ENCODE assay signal across 17 cellular contexts in the genomic region with DNA sequence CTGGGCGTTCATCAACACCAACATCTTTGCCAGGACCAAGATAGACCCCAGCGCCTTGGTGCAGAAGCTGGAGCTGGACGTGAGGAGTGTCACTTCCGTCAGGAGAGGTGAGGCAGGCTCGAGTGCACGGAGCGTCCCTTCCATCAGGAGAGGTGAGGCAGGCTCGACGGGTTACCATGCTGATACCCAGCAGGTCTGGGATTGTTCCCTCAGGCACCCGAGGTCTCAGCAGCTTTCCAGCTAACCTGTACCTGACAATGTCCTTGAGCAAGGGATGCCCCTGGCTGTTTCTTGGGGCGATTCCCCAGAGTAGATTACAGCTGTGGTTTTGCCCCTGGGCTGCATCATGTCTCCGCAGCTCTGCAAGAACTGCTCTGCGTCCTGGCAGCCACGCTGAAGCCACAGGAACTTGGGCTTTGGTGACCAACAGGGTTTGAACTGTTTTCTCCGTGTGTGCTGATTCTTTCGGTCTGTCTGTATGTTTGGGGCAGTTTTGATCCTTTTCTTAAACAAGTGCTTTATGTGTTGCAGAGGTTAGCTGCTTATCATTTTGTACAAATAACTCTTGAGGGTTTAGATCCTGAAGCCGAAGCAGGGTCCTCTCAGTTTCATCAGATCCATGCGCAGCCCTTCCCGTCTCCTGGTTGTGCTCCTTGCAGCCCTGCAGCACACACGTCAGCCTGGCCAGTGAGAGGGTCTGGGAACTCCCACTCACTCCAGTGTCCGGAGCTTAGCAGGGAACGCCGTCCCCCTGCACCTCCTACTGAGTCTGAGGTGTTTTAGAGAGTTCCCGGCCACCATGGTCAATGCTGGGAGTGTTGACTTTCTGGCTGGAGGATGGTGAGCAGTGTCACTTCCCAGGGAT. TPM values are rescaled to one million over a fixed set of nuclear protein-coding genes. Genes with fewer than 3 reads are reported as not detected.
A peak's percentile ranks its signal among the peaks of the same experiment; 100 is the strongest.
DNase-seq lines count a peak whose midpoint lies in the region; ATAC-seq, FAIRE-seq and TF ChIP-seq lines count a peak whose summit lies in the region.
"Had no signal": no experiment of that assay in that cellular context is flagged by ENCODE, and none has a peak within 500 bp of the region (broad histone marks: within the 10 kb centered on the region; RNA-seq: fewer than 3 reads in every experiment).

No MANE protein-coding gene starts in this region.

- H3K27me3 Mint-ChIP-seq in astrocyte (ENCODE audit: low read depth, unreplicated experiment): peaks cover 18% of the 10 kb centered on the region

- H3K4me1 ChIP-seq in astrocyte (ENCODE audit: insufficient read depth, low read length) (peaks cover 19% of the 10 kb centered on the region), gastroesophageal sphincter (peaks cover 0 to 31% (median 15%) of the 10 kb centered on the region in 3 donors)

- H3K27me3 ChIP-seq in astrocyte (ENCODE audit: insufficient read depth, low read length): no peaks in the 10 kb centered on the region
- H3K27me3 ChIP-seq in gastroesophageal sphincter: no peaks in the 10 kb centered on the region

- no peak for ATAC-seq in left cardiac atrium
- no peak for ATAC-seq in GM21381 (IDR thresholded peaks at IDR 0.05; ENCODE audit: unreplicated experiment)
- no peak for ATAC-seq in gastroesophageal sphincter
- ATAC-seq: A549 had no signal

- no peak for TF ChIP-seq POLR2A in gastroesophageal sphincter (IDR thresholded peaks at IDR 0.05)

- H3K36me3 ChIP-seq in astrocyte (ENCODE audit: insufficient read depth, low read length): peaks cover 3% of the 10 kb centered on the region
- peaks cover 0 to 48% of the 10 kb centered on the region in 2 donors for H3K36me3 ChIP-seq in gastroesophageal sphincter

- no peak overlapping the region for H2AFZ ChIP-seq in astrocyte (ENCODE audit: low read depth, low read length)

- DNase-seq in cardiac septum (ENCODE audit: low spot score): peak; percentile 63
- no peak for DNase-seq in left cardiac atrium
- DNase-seq in astrocyte (ENCODE audit: low read depth): no peak
- DNase-seq in posterior vena cava (ENCODE audit: low spot score): peak; percentile 78
- no peak for DNase-seq in DMS53 treated with DMSO at 0.1 percent for 48 hours (lab: John Stamatoyannopoulos, UW; ENCODE audit: unreplicated experiment)
- DNase-seq: DND-41, NCI-H187, NCI-H2107, NCI-H510A, NCI-H748 treated with DMSO at 0.1 percent for 48 hours, SHP77 had no signal

- peaks cover 88% of the 10 kb centered on the region for H3K79me2 ChIP-seq in astrocyte (ENCODE audit: insufficient read depth, low read length)

- H4K20me1 ChIP-seq in astrocyte (ENCODE audit: insufficient read depth, low read length): peaks cover 83% of the 10 kb centered on the region

- H3K27ac Mint-ChIP-seq in astrocyte (ENCODE audit: unreplicated experiment): peak overlapping the region; percentile 12

- H3K9me3 Mint-ChIP-seq in astrocyte (ENCODE audit: unreplicated experiment): no peaks in the 10 kb centered on the region

- no peak for TF ChIP-seq EP300 in gastroesophageal sphincter (IDR thresholded peaks at IDR 0.05)

- intact Hi-C loops in cardiac septum (cut with DNase I): no loop called here
- intact Hi-C loops in left cardiac atrium (cut with DNase I): no loop called here
- intact Hi-C loops in posterior vena cava (cut with DNase I): no loop called here

- H3K27ac ChIP-seq in astrocyte (ENCODE audit: low read depth, low read length): no peak overlapping the region
- no peak overlapping the region for H3K27ac ChIP-seq in gastroesophageal sphincter
- H3K27ac ChIP-seq: A549 had no signal

- H3K9me3 ChIP-seq in astrocyte (ENCODE audit: insufficient read depth, low read depth, low read length): no peaks in the 10 kb centered on the region
- no peaks in the 10 kb centered on the region for H3K9me3 ChIP-seq in gastroesophageal sphincter
- H3K9me3 ChIP-seq: A549 had no signal

- H3K4me2 ChIP-seq in astrocyte (ENCODE audit: low read length): no peak overlapping the region
- H3K4me2 ChIP-seq: A549 had no signal

- WGBS in gastroesophageal sphincter (ENCODE audit: low coverage in 1 of 2), 2 donors: 89 to 90% methylated on average over 3 to 7 of the region's 24 CpGs

- H3K9ac ChIP-seq in astrocyte (ENCODE audit: low read length): no peak overlapping the region

- peaks cover 31% of the 10 kb centered on the region for H3K36me3 Mint-ChIP-seq in astrocyte (ENCODE audit: low read depth, unreplicated experiment)

- no peak overlapping the region for H3K4me3 Mint-ChIP-seq in astrocyte (ENCODE audit: unreplicated experiment)

- TF ChIP-seq CTCF in astrocyte (IDR thresholded peaks at IDR 0.05; ENCODE audit: insufficient read depth, low read depth, low read length) (no peak), gastroesophageal sphincter (IDR thresholded peaks at IDR 0.05) (no peak)

- H3K4me3 ChIP-seq in astrocyte (ENCODE audit: insufficient read depth, low read depth, low read length): no peak overlapping the region
- H3K4me3 ChIP-seq in gastroesophageal sphincter: no peak overlapping the region
- H3K4me3 ChIP-seq: A549 had no signal

- H3K4me1 Mint-ChIP-seq in astrocyte (ENCODE audit: low read depth, unreplicated experiment): peaks cover 13% of the 10 kb centered on the region

- FAIRE-seq in astrocyte (lab: Jason Lieb, UNC): no peak
- FAIRE-seq: A549, H54, RCC 7860 had no signal

RNA-seq across cellular contexts. Expression of gene SLX9, which starts 4.1 kb away (rescaled TPM):
- total RNA-seq in cardiac septum (35.8 TPM), left cardiac atrium (10 to 100 TPM; 26.1 to 28.6 TPM), astrocyte (26.0 and 38.8 TPM in 2 replicates), posterior vena cava (10 to 100 TPM; 25.8 to 31.6 TPM), gastroesophageal sphincter (10 to 100 TPM; 15.7 to 53.9 (median 36.4) TPM)

RNA-seq across cellular contexts. Expression of gene ITGB2, which starts 23.2 kb away (rescaled TPM):
- total RNA-seq in cardiac septum (11.5 TPM), left cardiac atrium (10 to 100 TPM; 31.5 to 70.7 TPM), astrocyte (0.61 TPM in 1 of 2 replicates, not detected in the other), posterior vena cava (100 to 1,000 TPM in 1 of 2 donors, 10 to 100 TPM in 1; 47.9 to 122 TPM), gastroesophageal sphincter (100 to 1,000 TPM in 1 of 4 donors, 10 to 100 TPM in 3; 10.4 to 112 (median 41.4) TPM)
- total RNA-seq: G401 had no signal

Comparison
In these comparisons a context has a peak if more than half of its experiments do, and no peak if none do; other contexts are left out.
1. DNase-seq: peak in cardiac septum (single experiment) and posterior vena cava (single experiment); none in left cardiac atrium (single experiment), astrocyte (single experiment) and DMS53 treated with DMSO at 0.1 percent for 48 hours (single experiment).